Comparison of ENCODE assay signal across 31 cellular contexts in genomic region chr12:96743606-96744005, GRCh38.
DNase-seq lines count a peak whose midpoint lies in the region; ATAC-seq, FAIRE-seq and TF ChIP-seq lines count a peak whose summit lies in the region.
"Had no signal": no experiment of that assay in that cellular context is flagged by ENCODE, and none has a peak within 500 bp of the region (broad histone marks: within the 10 kb centered on the region; RNA-seq: fewer than 3 reads in every experiment).

No MANE protein-coding gene starts in this region.

- no peaks in the 10 kb centered on the region for H3K4me1 Mint-ChIP-seq in activated CD4-positive, alpha-beta memory T cell treated with anti-CD3 and anti-CD28 coated beads for 36 hours (ENCODE audit: low read depth)
- H3K4me1 Mint-ChIP-seq in endodermal cell: no peaks in the 10 kb centered on the region
- H3K4me1 Mint-ChIP-seq: activated CD4-positive, alpha-beta T cell treated with anti-CD3 and anti-CD28 coated beads, Interleukin-2, amount 10 ng/mL, durations not matched to agents 7 days and 5 days; activated naive CD4-positive, alpha-beta T cell treated with anti-CD3 and anti-CD28 coated beads, Interleukin-2, amount 50 U/mL, for 24 hours; neural progenitor cell had no signal

- H3K27ac ChIP-seq in PC-3 (ENCODE audit: low read length): no peak overlapping the region
- no peak overlapping the region for H3K27ac ChIP-seq in endothelial cell of umbilical vein (ENCODE audit: insufficient read depth, low read depth, low read length)
- no peak overlapping the region for H3K27ac ChIP-seq in endodermal cell (ENCODE audit: low read depth, low read length)
- H3K27ac ChIP-seq: BLaER1, esophagus muscularis mucosa, lower lobe of right lung, neural progenitor cell, upper lobe of left lung, WERI-Rb-1 had no signal

- no peaks in the 10 kb centered on the region for H3K27me3 ChIP-seq in PC-3 (ENCODE audit: low read length)
- no peaks in the 10 kb centered on the region for H3K27me3 ChIP-seq in endothelial cell of umbilical vein (ENCODE audit: control insufficient read depth in 2 of 2, insufficient read depth in 2 of 2, low read length in 2 of 2)
- H3K27me3 ChIP-seq in endodermal cell (ENCODE audit: control insufficient read depth, insufficient read depth, low read length, poor library complexity, severe bottlenecking): no peaks in the 10 kb centered on the region
- H3K27me3 ChIP-seq: BLaER1, esophagus muscularis mucosa, neural progenitor cell, upper lobe of left lung had no signal

- CTCF ChIA-PET in PC-3 (lab: Charles Lee) (no interaction called here), endothelial cell of umbilical vein (lab: Charles Lee) (interaction anchor here (1.1 kb wide), 1 partner anchor 243 kb away, joined by 3 read pairs; no protein-coding TSS in a partner anchor)
- CTCF ChIA-PET in activated CD4-positive, alpha-beta memory T cell treated with anti-CD3 and anti-CD28 coated beads for 36 hours (lab: Charles Lee): no interaction called here

- H3K9me3 ChIP-seq in PC-3 (ENCODE audit: low read length) (no peaks in the 10 kb centered on the region), endothelial cell of umbilical vein (replicated peaks; ENCODE audit: control insufficient read depth, insufficient read depth, low read length) (no peaks in the 10 kb centered on the region), endodermal cell (ENCODE audit: control insufficient read depth, low read length) (no peaks in the 10 kb centered on the region)
- H3K9me3 ChIP-seq: BLaER1, esophagus muscularis mucosa, lower lobe of right lung, upper lobe of left lung had no signal

- no peaks in the 10 kb centered on the region for H3K36me3 ChIP-seq in PC-3 (ENCODE audit: low read depth, low read length)
- H3K36me3 ChIP-seq in endothelial cell of umbilical vein (ENCODE audit: control insufficient read depth in 2 of 2, extremely low read depth in 1 of 2, insufficient read depth in 2 of 2, low read length in 2 of 2): no peaks in the 10 kb centered on the region
- no peaks in the 10 kb centered on the region for H3K36me3 ChIP-seq in endodermal cell (ENCODE audit: control insufficient read depth, insufficient read depth, low read length)
- H3K36me3 ChIP-seq: BLaER1, esophagus muscularis mucosa, lower lobe of right lung, neural progenitor cell, upper lobe of left lung, WERI-Rb-1 had no signal

- intact Hi-C loops in PC-3 (cut with micrococcal nuclease) (no loop called here), endothelial cell of umbilical vein (cut with micrococcal nuclease) (no loop called here)
- intact Hi-C loops in activated CD4-positive, alpha-beta memory T cell treated with anti-CD3 and anti-CD28 coated beads for 36 hours (cut with micrococcal nuclease): no loop called here

- no peaks in the 10 kb centered on the region for H3K27me3 Mint-ChIP-seq in activated CD4-positive, alpha-beta memory T cell treated with anti-CD3 and anti-CD28 coated beads for 36 hours
- H3K27me3 Mint-ChIP-seq in endodermal cell (ENCODE audit: insufficient read depth): no peaks in the 10 kb centered on the region
- H3K27me3 Mint-ChIP-seq: progenitor cell of endocrine pancreas had no signal

- H4K20me1 ChIP-seq in PC-3 (ENCODE audit: low read length) (no peaks in the 10 kb centered on the region), endothelial cell of umbilical vein (replicated peaks; ENCODE audit: control insufficient read depth, extremely low read depth, insufficient read depth, low read length) (no peaks in the 10 kb centered on the region)
- H4K20me1 ChIP-seq: BLaER1 had no signal

- H3K4me3 ChIP-seq in PC-3 (ENCODE audit: low read length) (no peak overlapping the region), endothelial cell of umbilical vein (replicated peaks in 1 of 3; ENCODE audit: insufficient read depth in 1 of 3, low read depth in 1 of 3, low read length in 3 of 3) (no peak overlapping the region), endodermal cell (ENCODE audit: low read length) (no peak overlapping the region)
- H3K4me3 ChIP-seq: BLaER1, esophagus muscularis mucosa, lower lobe of right lung, neural progenitor cell, smooth muscle cell, upper lobe of left lung had no signal

- WGBS in endodermal cell (ENCODE audit: insufficient coverage in 1 of 2, insufficient read length in 1 of 2), 2 experiments: 87 to 95% methylated on average over 3 to 4 of the region's 4 CpGs

- H2AFZ ChIP-seq in PC-3 (ENCODE audit: low read length) (no peak overlapping the region), endothelial cell of umbilical vein (ENCODE audit: low read depth, low read length) (no peak overlapping the region)
- H2AFZ ChIP-seq: neural progenitor cell had no signal

- H3K4me2 ChIP-seq in PC-3 (ENCODE audit: low read length) (no peak overlapping the region), endothelial cell of umbilical vein (ENCODE audit: insufficient read depth, low read length) (peak overlapping the region; percentile 8)
- H3K4me2 ChIP-seq: BLaER1, neural progenitor cell, smooth muscle cell had no signal

- ATAC-seq in PC-3: no peak
- ATAC-seq: lower lobe of right lung, SK-N-SH treated with all-trans-retinoic acid at 6 μM for 48 hours had no signal

- H3K9me2 ChIP-seq in PC-3 (replicated peaks; ENCODE audit: low read length): no peaks in the 10 kb centered on the region

- dilution Hi-C loops in endothelial cell of umbilical vein (cut with MboI; ENCODE audit: extremely low pct_ligation_motif_present, low sequenced_read_pairs): no loop called here

- no peaks in the 10 kb centered on the region for H3K9me3 Mint-ChIP-seq in activated CD4-positive, alpha-beta memory T cell treated with anti-CD3 and anti-CD28 coated beads for 36 hours
- no peaks in the 10 kb centered on the region for H3K9me3 Mint-ChIP-seq in endodermal cell
- H3K9me3 Mint-ChIP-seq: activated CD4-positive, alpha-beta T cell treated with anti-CD3 and anti-CD28 coated beads, Interleukin-2, amount 10 ng/mL, durations not matched to agents 7 days and 5 days; activated naive CD4-positive, alpha-beta T cell treated with anti-CD3 and anti-CD28 coated beads, Interleukin-2, amount 50 U/mL, for 24 hours; activated T-helper 1 cell treated with anti-CD3 and anti-CD28 coated beads, Interleukin-12 subunit alpha, Interleukin-12 subunit beta, Interleukin-2, Interleukin-4 antibody, amounts not matched to agents 30 ng/mL and 10 ng/mL and 1 ng/mL, durations not matched to agents 14 hours and 24 hours and 36 hours; neural progenitor cell; T-helper 2 cell treated with Interferon-gamma antibody and Interleukin-4, amounts not matched to agents 5 μg/mL and 100 μg/mL, for 36 hours had no signal

- peak; percentile 39 for DNase-seq in EH (ENCODE audit: low read depth)
- peak; percentile 27 for DNase-seq in PC-3
- DNase-seq in endothelial cell of umbilical vein (ENCODE audit: low read depth, low spot score): peak; percentile 67
- DNase-seq in myocyte (ENCODE audit: low read depth): peak; percentile 36
- DNase-seq in activated CD4-positive, alpha-beta memory T cell treated with anti-CD3 and anti-CD28 coated beads for 36 hours: no peak
- no peak for DNase-seq in GM12891 (ENCODE audit: insufficient read length, low spot score)
- DNase-seq in endodermal cell: no peak
- DNase-seq in HT-29 (ENCODE audit: low spot score): no peak
- DNase-seq: activated CD4-positive, alpha-beta T cell treated with anti-CD3 and anti-CD28 coated beads, Interleukin-2, amount 10 ng/mL, durations not matched to agents 7 days and 5 days; aorta; COR-L47; effector CD8-positive, alpha-beta T cell; Karpas-422; lower lobe of right lung; NCI-H1092 treated with DMSO at 0.1 percent for 48 hours; NCI-H2029 treated with DMSO at 0.1 percent for 48 hours; NCI-H446 treated with DMSO at 0.1 percent for 48 hours; stimulated activated CD4-positive, alpha-beta T cell treated with anti-CD3 and anti-CD28 coated beads, Interleukin-2, amount 100 ng/mL, for 24 hours; upper lobe of left lung; WERI-Rb-1 had no signal

- POLR2A ChIA-PET in PC-3 (lab: Charles Lee; ENCODE audit: unreplicated experiment): no interaction called here
- POLR2A ChIA-PET in endothelial cell of umbilical vein (lab: Charles Lee): no interaction called here
- POLR2A ChIA-PET in activated CD4-positive, alpha-beta memory T cell treated with anti-CD3 and anti-CD28 coated beads for 36 hours (lab: Charles Lee): no interaction called here

- FAIRE-seq in endothelial cell of umbilical vein (lab: Jason Lieb, UNC) (peak; percentile 18), GM12891 (lab: Jason Lieb, UNC) (no peak)
- FAIRE-seq: H54, keratinocyte had no signal

- H3K4me1 ChIP-seq in PC-3 (ENCODE audit: insufficient read depth, low read length): no peaks in the 10 kb centered on the region
- peaks cover 3% of the 10 kb centered on the region for H3K4me1 ChIP-seq in endothelial cell of umbilical vein (ENCODE audit: control insufficient read depth, extremely low read depth, insufficient read depth, low read length)
- H3K4me1 ChIP-seq in endodermal cell (ENCODE audit: control insufficient read depth, insufficient read depth, low read length): no peaks in the 10 kb centered on the region
- H3K4me1 ChIP-seq: lower lobe of right lung, neural progenitor cell, upper lobe of left lung had no signal

- no TSS peak for BruUV-seq in PC-3 (replicated peaks; lab: Mats Ljungman, UMichigan)
- no TSS peak for BruUV-seq in endothelial cell of umbilical vein (replicated peaks; lab: Mats Ljungman, UMichigan)

- H3K4me3 Mint-ChIP-seq in activated CD4-positive, alpha-beta memory T cell treated with anti-CD3 and anti-CD28 coated beads for 36 hours: no peak overlapping the region
- no peak overlapping the region for H3K4me3 Mint-ChIP-seq in endodermal cell
- H3K4me3 Mint-ChIP-seq: activated CD4-positive, alpha-beta T cell treated with anti-CD3 and anti-CD28 coated beads, Interleukin-2, amount 10 ng/mL, durations not matched to agents 7 days and 5 days; activated naive CD4-positive, alpha-beta T cell treated with anti-CD3 and anti-CD28 coated beads, Interleukin-2, amount 50 U/mL, for 24 hours; activated T-helper 1 cell treated with anti-CD3 and anti-CD28 coated beads, Interleukin-12 subunit alpha, Interleukin-12 subunit beta, Interleukin-2, Interleukin-4 antibody, amounts not matched to agents 30 ng/mL and 10 ng/mL and 1 ng/mL, durations not matched to agents 14 hours and 24 hours and 36 hours; neural progenitor cell; T-helper 2 cell treated with Interferon-gamma antibody and Interleukin-4, amounts not matched to agents 5 μg/mL and 100 μg/mL, for 36 hours had no signal

- H3K79me2 ChIP-seq in PC-3 (ENCODE audit: low read length) (no peaks in the 10 kb centered on the region), endothelial cell of umbilical vein (ENCODE audit: control insufficient read depth, insufficient read depth, low read length) (no peaks in the 10 kb centered on the region)

- no peak overlapping the region for H3K9ac ChIP-seq in PC-3 (ENCODE audit: low read length)
- H3K9ac ChIP-seq in endothelial cell of umbilical vein (replicated peaks; ENCODE audit: extremely low read depth, insufficient read depth, low read length): no peak overlapping the region
- H3K9ac ChIP-seq in endodermal cell (ENCODE audit: extremely low read depth, low read length, poor library complexity, severe bottlenecking): no peak overlapping the region
- H3K9ac ChIP-seq: BLaER1, neural progenitor cell had no signal

- H3K27ac Mint-ChIP-seq in activated CD4-positive, alpha-beta memory T cell treated with anti-CD3 and anti-CD28 coated beads for 36 hours: no peak overlapping the region
- no peak overlapping the region for H3K27ac Mint-ChIP-seq in endodermal cell
- H3K27ac Mint-ChIP-seq: activated CD4-positive, alpha-beta T cell treated with anti-CD3 and anti-CD28 coated beads, Interleukin-2, amount 10 ng/mL, durations not matched to agents 7 days and 5 days; activated naive CD4-positive, alpha-beta T cell treated with anti-CD3 and anti-CD28 coated beads, Interleukin-2, amount 50 U/mL, for 24 hours; activated T-helper 1 cell treated with anti-CD3 and anti-CD28 coated beads, Interleukin-12 subunit alpha, Interleukin-12 subunit beta, Interleukin-2, Interleukin-4 antibody, amounts not matched to agents 30 ng/mL and 10 ng/mL and 1 ng/mL, durations not matched to agents 14 hours and 24 hours and 36 hours; neural progenitor cell; progenitor cell of endocrine pancreas; T-helper 2 cell treated with Interferon-gamma antibody and Interleukin-4, amounts not matched to agents 5 μg/mL and 100 μg/mL, for 36 hours had no signal

- TF ChIP-seq CTCF in PC-3 (conservative IDR thresholded peaks at IDR 0.05; ENCODE audit: low read depth, low read length) (no peak), endothelial cell of umbilical vein (IDR thresholded peaks at IDR 0.05; ENCODE audit: extremely low read depth in 1 of 2, insufficient read depth in 1 of 2, low read depth in 1 of 2, low read length in 2 of 2) (no peak), endodermal cell (conservative IDR thresholded peaks at IDR 0.05) (no peak)

- TF ChIP-seq POLR2A in endothelial cell of umbilical vein (IDR thresholded peaks at IDR 0.05; ENCODE audit: low read depth, low read length) (no peak), GM12891 (IDR thresholded peaks at IDR 0.05; ENCODE audit: low read depth, low read length) (no peak)

- no peaks in the 10 kb centered on the region for H3K9me1 ChIP-seq in endothelial cell of umbilical vein (replicated peaks; ENCODE audit: control insufficient read depth, extremely low read depth, insufficient read depth, low read length)

- no peaks in the 10 kb centered on the region for H3K36me3 Mint-ChIP-seq in activated CD4-positive, alpha-beta memory T cell treated with anti-CD3 and anti-CD28 coated beads for 36 hours
- H3K36me3 Mint-ChIP-seq in endodermal cell (ENCODE audit: low read depth): no peaks in the 10 kb centered on the region
- H3K36me3 Mint-ChIP-seq: activated naive CD4-positive, alpha-beta T cell treated with anti-CD3 and anti-CD28 coated beads, Interleukin-2, amount 50 U/mL, for 24 hours; neural progenitor cell had no signal

- no peaks in the 10 kb centered on the region for H3F3A ChIP-seq in PC-3 (ENCODE audit: low read length, unreplicated experiment)

Comparison
In these comparisons a context has a peak if more than half of its experiments do, and no peak if none do; other contexts are left out.
1. DNase-seq: peak in EH (single experiment), PC-3 (single experiment), endothelial cell of umbilical vein (single experiment) and myocyte (single experiment); none in activated CD4-positive, alpha-beta memory T cell treated with anti-CD3 and anti-CD28 coated beads for 36 hours (single experiment), GM12891 (single experiment), endodermal cell (single experiment) and HT-29 (single experiment).